17 cellular contexts compared by ENCODE assay signal in the genomic region with DNA sequence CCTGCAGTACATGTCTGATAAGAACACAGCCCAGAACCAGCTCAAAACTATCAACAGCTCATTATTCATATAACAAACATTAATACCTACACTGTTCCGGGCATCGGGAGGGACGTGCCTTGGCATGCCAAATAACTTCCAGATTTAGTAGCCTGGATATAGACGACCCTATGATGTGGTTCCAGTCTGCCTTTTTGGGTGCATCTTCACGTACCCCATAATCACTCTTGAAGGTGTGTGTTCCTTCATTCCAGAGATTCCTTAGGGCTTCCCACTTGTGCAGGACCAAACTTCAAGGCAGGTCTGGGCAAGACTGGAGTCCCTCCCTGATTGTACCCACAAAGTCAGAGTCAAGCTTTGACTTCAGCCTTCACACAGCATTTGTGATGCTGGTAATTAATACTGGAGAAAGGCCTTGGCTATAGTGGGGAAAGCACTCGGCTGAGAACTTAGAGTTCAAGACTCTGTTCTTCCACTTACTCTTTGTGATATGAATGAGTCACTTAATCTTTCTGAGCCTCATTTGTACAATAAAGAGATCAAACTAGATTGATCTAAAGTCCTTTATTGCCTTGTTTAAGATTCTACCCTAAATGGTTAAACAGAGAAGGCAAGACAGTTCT.
"Had no signal": no experiment of that assay in that cellular context is flagged by ENCODE, and none has a peak within 500 bp of the region (broad histone marks: within the 10 kb centered on the region; RNA-seq: fewer than 3 reads in every experiment).

No MANE protein-coding gene starts in this region.

- H3K9ac ChIP-seq: neural progenitor cell had no signal

- H3K4me2 ChIP-seq: neural progenitor cell had no signal

- H3K27me3 ChIP-seq: cardiac muscle cell, heart right ventricle, neural progenitor cell, pancreas, sigmoid colon had no signal

- H3K4me3 ChIP-seq: cardiac muscle cell, heart right ventricle, neural progenitor cell, pancreas, sigmoid colon, spleen had no signal

- H3K4me1 Mint-ChIP-seq: immature natural killer cell; memory B cell; naive thymus-derived CD4-positive, alpha-beta T cell had no signal

- H3K36me3 Mint-ChIP-seq: activated naive CD8-positive, alpha-beta T cell; immature natural killer cell; memory B cell; neural progenitor cell had no signal

- H3K27ac Mint-ChIP-seq: activated naive CD8-positive, alpha-beta T cell; dendritic cell treated with granulocyte-macrophage colony-stimulating factor and Interleukin-4, amounts not matched to agents 40 ng/mL and 50 ng/mL, for 4 days; immature natural killer cell; memory B cell; naive thymus-derived CD4-positive, alpha-beta T cell; neural progenitor cell had no signal

- H3K4me3 Mint-ChIP-seq: activated naive CD8-positive, alpha-beta T cell; dendritic cell treated with granulocyte-macrophage colony-stimulating factor and Interleukin-4, amounts not matched to agents 40 ng/mL and 50 ng/mL, for 4 days; immature natural killer cell; memory B cell; naive thymus-derived CD4-positive, alpha-beta T cell; neural progenitor cell had no signal

- H3K4me1 ChIP-seq: pancreas, sigmoid colon, spleen had no signal

- H3K36me3 ChIP-seq: cardiac muscle cell, heart right ventricle, neural progenitor cell, pancreas, sigmoid colon, spleen had no signal

- DNase-seq: activated CD4-positive, alpha-beta T cell treated with anti-CD3 and anti-CD28 coated beads, Interleukin-2, amount 50 U/mL, for 48 hours; activated T-cell treated with anti-CD3 and anti-CD28 coated beads for 4 hours; effector CD8-positive, alpha-beta T cell; heart right ventricle; immature natural killer cell; left ventricle myocardium superior; naive thymus-derived CD4-positive, alpha-beta T cell; pancreas; sigmoid colon; spleen; stimulated activated naive CD4-positive, alpha-beta T cell; SW 1271 had no signal

- H3K9me3 Mint-ChIP-seq: dendritic cell treated with granulocyte-macrophage colony-stimulating factor and Interleukin-4, amounts not matched to agents 40 ng/mL and 50 ng/mL, for 4 days; memory B cell; naive thymus-derived CD4-positive, alpha-beta T cell; neural progenitor cell had no signal

- H3K9me3 ChIP-seq: heart right ventricle, pancreas, sigmoid colon, spleen had no signal

- H3K27ac ChIP-seq: cardiac muscle cell, heart right ventricle, neural progenitor cell, pancreas, sigmoid colon, spleen had no signal

- H2AFZ ChIP-seq: neural progenitor cell had no signal

- ATAC-seq: heart right ventricle; left ventricle myocardium superior; naive thymus-derived CD4-positive, alpha-beta T cell; pancreas had no signal
